In genomic region chr13:35365885-35366284, GRCh38 we compare ENCODE assay signal across 28 cellular contexts.
"Had no signal": no experiment of that assay in that cellular context is flagged by ENCODE, and none has a peak within 500 bp of the region (broad histone marks: within the 10 kb centered on the region; RNA-seq: fewer than 3 reads in every experiment).

No MANE protein-coding gene starts in this region.

- H3K9ac ChIP-seq: neural progenitor cell, parathyroid adenoma had no signal

- H3K27ac ChIP-seq: neural progenitor cell, ovary, parathyroid adenoma, psoas muscle, right lobe of liver, sigmoid colon, stomach, thoracic aorta, thyroid gland, tibial nerve, upper lobe of left lung, vagina had no signal

- H3K9me3 ChIP-seq: thyroid gland had no signal

- H3K4me3 Mint-ChIP-seq: natural killer cell treated with Interleukin-12 subunit alpha and Interleukin-12 subunit beta and Interleukin-15 and Interleukin-18, amount 100 ng/mL, for 72 hours; nephron progenitor cell; neural progenitor cell; stimulated activated effector memory CD8-positive, alpha-beta T cell treated with anti-CD3 and anti-CD28 coated beads, Interleukin-12 subunit alpha, Interleukin-12 subunit beta, amount 100 ng/mL, for 72 hours; stimulated activated naive B cell treated with anti-CD40 and anti-IgM and Interleukin-4, amounts not matched to agents 10 μg/mL and 1 μg/mL and 100 μg/mL, for 72 hours; stimulated activated naive CD8-positive, alpha-beta T cell treated with anti-CD3 and anti-CD28 coated beads, Interleukin-15, Interleukin-2, amounts not matched to agents 100 ng/mL and 50 ng/mL, for 24 hours had no signal

- H3K4me1 Mint-ChIP-seq: nephron progenitor cell; neural progenitor cell; stimulated activated effector memory CD8-positive, alpha-beta T cell treated with anti-CD3 and anti-CD28 coated beads, Interleukin-12 subunit alpha, Interleukin-12 subunit beta, amount 100 ng/mL, for 72 hours; stimulated activated naive B cell treated with anti-CD40 and anti-IgM and Interleukin-4, amounts not matched to agents 10 μg/mL and 1 μg/mL and 100 μg/mL, for 72 hours had no signal

- H3K27me3 Mint-ChIP-seq: natural killer cell treated with Interleukin-12 subunit alpha and Interleukin-12 subunit beta and Interleukin-15 and Interleukin-18, amount 100 ng/mL, for 72 hours; progenitor cell of endocrine pancreas; stimulated activated naive B cell treated with anti-CD40 and anti-IgM and Interleukin-4, amounts not matched to agents 10 μg/mL and 1 μg/mL and 100 μg/mL, for 72 hours; stimulated activated naive CD8-positive, alpha-beta T cell treated with anti-CD3 and anti-CD28 coated beads, Interleukin-15, Interleukin-2, amounts not matched to agents 100 ng/mL and 50 ng/mL, for 24 hours had no signal

- H3K27me3 ChIP-seq: neural progenitor cell, ovary, right lobe of liver, sigmoid colon, stomach, thyroid gland, tibial nerve, upper lobe of left lung, vagina had no signal

- H3K4me3 ChIP-seq: neural progenitor cell, ovary, psoas muscle, right lobe of liver, sigmoid colon, stomach, thoracic aorta, thyroid gland, tibial nerve, upper lobe of left lung, vagina had no signal

- H3K27ac Mint-ChIP-seq: natural killer cell treated with Interleukin-12 subunit alpha and Interleukin-12 subunit beta and Interleukin-15 and Interleukin-18, amount 100 ng/mL, for 72 hours; nephron progenitor cell; neural progenitor cell; progenitor cell of endocrine pancreas; stimulated activated effector memory CD8-positive, alpha-beta T cell treated with anti-CD3 and anti-CD28 coated beads, Interleukin-12 subunit alpha, Interleukin-12 subunit beta, amount 100 ng/mL, for 72 hours; stimulated activated naive B cell treated with anti-CD40 and anti-IgM and Interleukin-4, amounts not matched to agents 10 μg/mL and 1 μg/mL and 100 μg/mL, for 72 hours; stimulated activated naive CD8-positive, alpha-beta T cell treated with anti-CD3 and anti-CD28 coated beads, Interleukin-15, Interleukin-2, amounts not matched to agents 100 ng/mL and 50 ng/mL, for 24 hours had no signal

- DNase-seq: nephron progenitor cell; occipital lobe; ovary; posterior cingulate gyrus; psoas muscle; right cardiac atrium; right lobe of liver; sigmoid colon; small intestine; stimulated activated CD4-positive, alpha-beta T cell treated with anti-CD3 and anti-CD28 coated beads, Interleukin-15, amount 100 ng/mL, for 24 hours; stimulated activated CD4-positive, alpha-beta T cell treated with anti-CD3 and anti-CD28 coated beads, Interleukin-2, amount 100 ng/mL, for 24 hours; stimulated activated CD4-positive, alpha-beta T cell treated with anti-CD3 and anti-CD28 coated beads, Interleukin-2, amount 100 ng/mL, for 48 hours; stimulated activated CD4-positive, alpha-beta T cell treated with anti-CD3 and anti-CD28 coated beads, Interleukin-4, amount 100 ng/mL, for 24 hours; stimulated activated naive B cell treated with anti-CD40 and anti-IgM and Interleukin-4, amounts not matched to agents 10 μg/mL and 1 μg/mL and 100 μg/mL, for 72 hours; stimulated activated naive CD4-positive, alpha-beta T cell treated with Interleukin-2 at 50 U/mL for 16 hours; stomach; thyroid gland; trophoblast cell; upper lobe of left lung had no signal

- H3K4me2 ChIP-seq: neural progenitor cell had no signal

- H3K79me2 ChIP-seq: parathyroid adenoma had no signal

- H3K36me3 ChIP-seq: ovary, right lobe of liver, sigmoid colon, stomach, thoracic aorta, thyroid gland, tibial nerve, upper lobe of left lung, vagina had no signal

- H2AFZ ChIP-seq: neural progenitor cell, parathyroid adenoma had no signal

- H3K36me3 Mint-ChIP-seq: stimulated activated effector memory CD8-positive, alpha-beta T cell treated with anti-CD3 and anti-CD28 coated beads, Interleukin-12 subunit alpha, Interleukin-12 subunit beta, amount 100 ng/mL, for 72 hours had no signal
